Comparison of ENCODE assay signal across 31 cellular contexts in genomic region chr4:121220698-121221097, GRCh38. TPM values are rescaled to one million over a fixed set of nuclear protein-coding genes. Genes with fewer than 3 reads are reported as not detected.
DNase-seq lines count a peak whose midpoint lies in the region; ATAC-seq, FAIRE-seq and TF ChIP-seq lines count a peak whose summit lies in the region.
"Had no signal": no experiment of that assay in that cellular context is flagged by ENCODE, and none has a peak within 500 bp of the region (broad histone marks: within the 10 kb centered on the region; RNA-seq: fewer than 3 reads in every experiment).

No MANE protein-coding gene starts in this region.

- H3K4me3 ChIP-seq in SK-N-MC (0 out of 2 replicates have a peak overlapping the region, but pooled peaks have one; percentile 16), fibroblast of lung (replicated peaks in 1 of 4; ENCODE audit: control extremely low read depth in 1 of 4, insufficient read depth in 1 of 4, low read depth in 3 of 4, low read length in 4 of 4) (no peak overlapping the region)
- H3K4me3 ChIP-seq: GM12878, left ventricle myocardium inferior, Peyer's patch, tibial nerve had no signal

- peak; percentile 44 for FAIRE-seq in urothelium cell line (lab: Jason Lieb, UNC)
- FAIRE-seq: GM12878, islet of Langerhans had no signal

- no peak for DNase-seq in activated naive CD4-positive, alpha-beta T cell treated with anti-CD3 and anti-CD28 coated beads, Interleukin-2, amount 50 U/mL, for 16 hours
- DNase-seq in SK-N-MC (ENCODE audit: low read depth, low spot score) = no peak
- no peak for DNase-seq in fibroblast of lung (ENCODE audit: low read depth in 2 of 2)
- DNase-seq in urothelium cell line (ENCODE audit: low spot score) = no peak
- no peak for DNase-seq in NCI-H2029 (lab: John Stamatoyannopoulos, UW)
- no peak for DNase-seq in chondrocyte (ENCODE audit: low spot score)
- DNase-seq: activated CD4-positive, alpha-beta T cell treated with anti-CD3 and anti-CD28 coated beads for 4 hours; activated naive CD8-positive, alpha-beta T cell treated with anti-CD3 and anti-CD28 coated beads, Interleukin-2, amount 10 ng/mL, durations not matched to agents 7 days and 5 days; aorta; cortex of kidney; DMS153; effector memory CD4-positive, alpha-beta T cell; erythroblast; glutamatergic neuron; Kasumi-1; left ventricle myocardium inferior; NCI-H1417 treated with DMSO at 0.1 percent for 48 hours; NCI-H2081; NCI-H774; Peyer's patch; right cardiac atrium; SHP77 treated with DMSO at 0.1 percent for 48 hours; stimulated activated CD4-positive, alpha-beta T cell treated with anti-CD3 and anti-CD28 coated beads, Interleukin-4, amount 100 ng/mL, for 1 hour; T-helper 9 cell had no signal

- no peak overlapping the region for H3K4me3 Mint-ChIP-seq in activated naive CD4-positive, alpha-beta T cell treated with anti-CD3 and anti-CD28 coated beads, Interleukin-2, amount 50 U/mL, for 24 hours
- no peak overlapping the region for H3K4me3 Mint-ChIP-seq in chondrocyte (ENCODE audit: unreplicated experiment)

- ATAC-seq in HG02642 (IDR thresholded peaks at IDR 0.05; ENCODE audit: poor library complexity, unreplicated experiment) = no peak
- ATAC-seq: GM12878, HCT116, right cardiac atrium had no signal

- no peaks in the 10 kb centered on the region for H4K20me1 ChIP-seq in fibroblast of lung (ENCODE audit: control insufficient read depth, extremely low read depth, insufficient read depth, low read length)

- peaks cover 4% of the 10 kb centered on the region for H3K4me1 ChIP-seq in fibroblast of lung (ENCODE audit: control insufficient read depth, extremely low read depth, insufficient read depth, low read length)
- H3K4me1 ChIP-seq: left ventricle myocardium inferior, Peyer's patch, tibial nerve had no signal

- H3K36me3 ChIP-seq in SK-N-MC (ENCODE audit: insufficient read depth, low read length) (no peaks in the 10 kb centered on the region), fibroblast of lung (ENCODE audit: control insufficient read depth, insufficient read depth, low read length) (no peaks in the 10 kb centered on the region)
- H3K36me3 ChIP-seq: left ventricle myocardium inferior, Peyer's patch, tibial nerve had no signal

- no peaks in the 10 kb centered on the region for H3K79me2 ChIP-seq in fibroblast of lung (ENCODE audit: control insufficient read depth, insufficient read depth, low read length)

- H3K9ac ChIP-seq in SK-N-MC (ENCODE audit: insufficient read length) (no peak overlapping the region), fibroblast of lung (ENCODE audit: insufficient read depth, low read length) (no peak overlapping the region)

- peak overlapping the region; percentile 36 for H3K27ac Mint-ChIP-seq in activated naive CD4-positive, alpha-beta T cell treated with anti-CD3 and anti-CD28 coated beads, Interleukin-2, amount 50 U/mL, for 24 hours
- H3K27ac Mint-ChIP-seq in chondrocyte (ENCODE audit: unreplicated experiment) = no peak overlapping the region
- H3K27ac Mint-ChIP-seq: activated naive CD8-positive, alpha-beta T cell treated with anti-CD3 and anti-CD28 coated beads, Interleukin-2, amount 10 ng/mL, durations not matched to agents 7 days and 5 days; activated T-helper 2 cell treated with anti-CD3 and anti-CD28 coated beads, Interferon-gamma antibody, Interleukin-2, Interleukin-4, amounts not matched to agents 10 μg/mL and 5 μg/mL and 100 μg/mL, durations not matched to agents 14 hours and 24 hours and 36 hours had no signal

- H3K4me2 ChIP-seq in fibroblast of lung (ENCODE audit: extremely low read depth, insufficient read depth, low read length) = no peak overlapping the region

- no peaks in the 10 kb centered on the region for H3K9me3 Mint-ChIP-seq in activated naive CD4-positive, alpha-beta T cell treated with anti-CD3 and anti-CD28 coated beads, Interleukin-2, amount 50 U/mL, for 24 hours
- no peaks in the 10 kb centered on the region for H3K9me3 Mint-ChIP-seq in chondrocyte (ENCODE audit: low read depth)
- H3K9me3 Mint-ChIP-seq: activated T-helper 2 cell treated with anti-CD3 and anti-CD28 coated beads, Interferon-gamma antibody, Interleukin-2, Interleukin-4, amounts not matched to agents 10 μg/mL and 5 μg/mL and 100 μg/mL, durations not matched to agents 14 hours and 24 hours and 36 hours had no signal

- H3K9me3 ChIP-seq in SK-N-MC (ENCODE audit: low read depth, low read length) = no peaks in the 10 kb centered on the region
- no peaks in the 10 kb centered on the region for H3K9me3 ChIP-seq in fibroblast of lung (ENCODE audit: control insufficient read depth, insufficient read depth, low read depth, low read length)
- H3K9me3 ChIP-seq: left ventricle myocardium inferior, Peyer's patch, tibial nerve had no signal

- no peak overlapping the region for H3K27ac ChIP-seq in SK-N-MC
- no peak overlapping the region for H3K27ac ChIP-seq in fibroblast of lung (ENCODE audit: insufficient read depth, low read length)
- H3K27ac ChIP-seq: left ventricle myocardium inferior, tibial nerve had no signal

- TF ChIP-seq CTCF in fibroblast of lung (conservative IDR thresholded peaks at IDR 0.05 in 1 of 2, IDR thresholded peaks at IDR 0.05 in 1 of 2; ENCODE audit: low read depth in 1 of 2, low read length in 2 of 2) (no peak), chondrocyte (IDR thresholded peaks at IDR 0.05) (no peak)

- H3K36me3 Mint-ChIP-seq in activated naive CD4-positive, alpha-beta T cell treated with anti-CD3 and anti-CD28 coated beads, Interleukin-2, amount 50 U/mL, for 24 hours = no peaks in the 10 kb centered on the region
- no peaks in the 10 kb centered on the region for H3K36me3 Mint-ChIP-seq in chondrocyte (ENCODE audit: low read depth)

- H3K4me1 Mint-ChIP-seq in activated naive CD4-positive, alpha-beta T cell treated with anti-CD3 and anti-CD28 coated beads, Interleukin-2, amount 50 U/mL, for 24 hours = peaks cover 67% of the 10 kb centered on the region
- peaks cover 5% of the 10 kb centered on the region for H3K4me1 Mint-ChIP-seq in chondrocyte (ENCODE audit: low read depth)

- H3K27me3 Mint-ChIP-seq in activated naive CD4-positive, alpha-beta T cell treated with anti-CD3 and anti-CD28 coated beads, Interleukin-2, amount 50 U/mL, for 24 hours = no peaks in the 10 kb centered on the region
- peaks cover 3% of the 10 kb centered on the region for H3K27me3 Mint-ChIP-seq in chondrocyte (ENCODE audit: low read depth)
- H3K27me3 Mint-ChIP-seq: activated naive CD8-positive, alpha-beta T cell treated with anti-CD3 and anti-CD28 coated beads, Interleukin-2, amount 10 ng/mL, durations not matched to agents 7 days and 5 days had no signal

- peak overlapping the region; percentile 82 for H2AFZ ChIP-seq in fibroblast of lung (ENCODE audit: low read length)

- H3K27me3 ChIP-seq in fibroblast of lung (ENCODE audit: control insufficient read depth, insufficient read depth, low read length) = no peaks in the 10 kb centered on the region
- H3K27me3 ChIP-seq: Peyer's patch, tibial nerve had no signal

RNA-seq across cellular contexts. Expression of gene TNIP3, which starts 56.6 kb away (rescaled TPM):
- total RNA-seq in fibroblast of lung = 0.26 and 0.50 TPM in 2 replicates
- polyA plus RNA-seq in fibroblast of lung = 0.42 and 0.51 TPM in 2 replicates
- polyA plus RNA-seq in fibroblast of lung (2012) = 0.41 and 0.47 TPM in 2 replicates
- polyA minus RNA-seq in fibroblast of lung (ENCODE audit: low replicate concordance) = not detected in 2 replicates
- total RNA-seq in chondrocyte = 0.31 TPM in 1 of 3 replicates, not detected in the others
- total RNA-seq: left ventricle myocardium inferior, right cardiac atrium had no signal
- polyA plus RNA-seq: right cardiac atrium had no signal
